8 cellular contexts compared by ENCODE assay signal in the genomic region with DNA sequence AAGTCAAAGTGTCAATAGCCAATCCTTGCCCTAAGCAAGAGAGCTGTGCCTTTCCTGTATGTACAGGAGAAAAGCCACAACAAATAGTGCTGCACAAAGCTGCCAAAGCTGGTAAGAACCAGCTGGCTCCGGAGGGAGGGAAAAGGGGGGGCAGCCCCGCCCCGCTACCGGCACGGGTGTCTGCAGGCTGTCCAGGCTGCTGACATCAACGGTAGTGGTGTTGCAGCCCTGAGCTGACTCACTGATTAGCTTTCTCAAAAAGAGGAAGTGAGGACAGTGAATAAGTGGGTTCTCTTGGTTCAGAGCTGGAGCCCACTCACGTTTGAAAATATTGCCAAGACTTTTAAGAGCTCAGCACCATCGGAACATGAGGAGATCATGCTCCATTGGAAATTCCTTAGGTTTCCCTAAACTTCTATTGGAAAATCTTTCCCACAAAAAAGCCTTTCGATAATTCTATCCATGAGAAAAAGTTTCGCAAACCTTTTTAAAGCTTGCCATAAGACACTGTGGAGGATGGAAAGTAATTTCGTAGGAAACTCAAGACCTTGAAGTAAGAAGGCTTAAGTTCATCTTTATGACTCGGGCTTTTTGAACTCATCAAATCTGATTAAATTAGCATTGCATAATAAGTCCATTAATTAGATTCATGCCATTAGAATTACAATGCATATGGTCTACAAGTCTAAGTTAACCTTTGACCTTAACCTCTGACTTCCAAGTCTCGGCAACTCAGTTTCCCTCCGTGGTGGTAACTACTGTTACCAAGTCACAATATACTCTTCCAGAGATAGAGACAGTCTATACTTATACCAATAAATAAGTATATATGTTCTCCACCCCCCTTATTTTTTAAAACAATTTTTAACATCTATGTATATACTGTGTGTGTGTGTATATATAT.
DNase-seq lines count a peak whose midpoint lies in the region; ATAC-seq and TF ChIP-seq lines count a peak whose summit lies in the region.

No MANE protein-coding gene starts in this region.

- H3K9me3 ChIP-seq in fibroblast of lung (ENCODE audit: control insufficient read depth, insufficient read depth, low read depth, low read length) (no peaks in the 10 kb centered on the region), subcutaneous abdominal adipose tissue (ENCODE audit: control insufficient read depth in 5 of 5, low read length in 5 of 5) (no peaks in the 10 kb centered on the region)

- no peaks in the 10 kb centered on the region for H3K79me2 ChIP-seq in fibroblast of lung (ENCODE audit: control insufficient read depth, insufficient read depth, low read length)

- no peaks in the 10 kb centered on the region for H4K20me1 ChIP-seq in fibroblast of lung (ENCODE audit: control insufficient read depth, extremely low read depth, insufficient read depth, low read length)

- H3K9ac ChIP-seq in fibroblast of lung (ENCODE audit: insufficient read depth, low read length) = no peak overlapping the region
- no peak overlapping the region for H3K9ac ChIP-seq in subcutaneous abdominal adipose tissue (ENCODE audit: low read length in 5 of 5)

- DNase-seq in COLO668 (lab: John Stamatoyannopoulos, UW; ENCODE audit: unreplicated experiment) = peak; percentile 79
- DNase-seq in NOMO-1 treated with dmso at 0.1 percent for 144 hours (lab: John Stamatoyannopoulos, UW; ENCODE audit: unreplicated experiment) = peak; percentile 91
- DNase-seq in activated T-cell treated with anti-CD3 and anti-CD28 coated beads, Interleukin-2, amount 50 U/mL, for 1 hour = peak; percentile 66
- peak; percentile 92 to 95 for DNase-seq in fibroblast of lung (ENCODE audit: low read depth in 2 of 2)
- peak; percentile 43 for DNase-seq in nephron progenitor cell

- H3K4me3 Mint-ChIP-seq in nephron progenitor cell = no peak overlapping the region

- no peaks in the 10 kb centered on the region for H3K27me3 Mint-ChIP-seq in nephron progenitor cell (ENCODE audit: low read depth, poor library complexity)

- peaks cover 26% of the 10 kb centered on the region for H3K36me3 Mint-ChIP-seq in nephron progenitor cell (ENCODE audit: low read depth)

- H3K4me2 ChIP-seq in fibroblast of lung (ENCODE audit: extremely low read depth, insufficient read depth, low read length) = no peak overlapping the region

- H3K27me3 ChIP-seq in fibroblast of lung (ENCODE audit: control insufficient read depth, insufficient read depth, low read length) (no peaks in the 10 kb centered on the region), subcutaneous abdominal adipose tissue (ENCODE audit: control insufficient read depth in 5 of 5, insufficient read depth in 4 of 5, low read length in 5 of 5) (no peaks in the 10 kb centered on the region)

- H3K4me3 ChIP-seq in fibroblast of lung (replicated peaks in 1 of 4; ENCODE audit: control extremely low read depth in 1 of 4, insufficient read depth in 1 of 4, low read depth in 3 of 4, low read length in 4 of 4) = peak overlapping the region in 1 of 4 experiments; percentile 8
- peak overlapping the region in 2 of 5 donors; percentile 3 to 11 for H3K4me3 ChIP-seq in subcutaneous abdominal adipose tissue (ENCODE audit: low read depth in 1 of 5, low read length in 5 of 5)

- H3K4me1 ChIP-seq in fibroblast of lung (ENCODE audit: control insufficient read depth, extremely low read depth, insufficient read depth, low read length) = no peaks in the 10 kb centered on the region
- peaks cover 13 to 43% (median 40%) of the 10 kb centered on the region in 5 donors for H3K4me1 ChIP-seq in subcutaneous abdominal adipose tissue (ENCODE audit: control insufficient read depth in 5 of 5, insufficient read depth in 5 of 5, low read length in 5 of 5)

- ATAC-seq in GM19467 (IDR thresholded peaks at IDR 0.05; ENCODE audit: unreplicated experiment) = peak; percentile 92
- peak; percentile 98 for ATAC-seq in HG03565 (IDR thresholded peaks at IDR 0.05; ENCODE audit: unreplicated experiment)

- H3K36me3 ChIP-seq in fibroblast of lung (ENCODE audit: control insufficient read depth, insufficient read depth, low read length) (no peaks in the 10 kb centered on the region), subcutaneous abdominal adipose tissue (ENCODE audit: control insufficient read depth in 5 of 5, insufficient read depth in 5 of 5, low read length in 5 of 5) (peaks cover 0 to 3% (median 0%) of the 10 kb centered on the region in 5 donors)

- peak overlapping the region; percentile 77 for H3K27ac Mint-ChIP-seq in nephron progenitor cell

- no peak overlapping the region for H2AFZ ChIP-seq in fibroblast of lung (ENCODE audit: low read length)

- no peak overlapping the region for H3K27ac ChIP-seq in fibroblast of lung (ENCODE audit: insufficient read depth, low read length)
- peak overlapping the region; percentile 76 for H3K27ac ChIP-seq in subcutaneous abdominal adipose tissue (ENCODE audit: low read depth, low read length)

- peaks cover 31% of the 10 kb centered on the region for H3K4me1 Mint-ChIP-seq in nephron progenitor cell

- TF ChIP-seq CTCF in fibroblast of lung (conservative IDR thresholded peaks at IDR 0.05 in 1 of 2, IDR thresholded peaks at IDR 0.05 in 1 of 2; ENCODE audit: low read depth in 1 of 2, low read length in 2 of 2) (no peak), nephron progenitor cell (IDR thresholded peaks at IDR 0.05) (no peak)

- H3K9me3 Mint-ChIP-seq in nephron progenitor cell = no peaks in the 10 kb centered on the region

Comparison
In these comparisons a context has a peak if more than half of its experiments do, and no peak if none do; other contexts are left out.
1. DNase-seq: peak in every context shown above with its lines; median percentile 94 in fibroblast of lung; 91 in NOMO-1 treated with dmso at 0.1 percent for 144 hours; 79 in COLO668; 66 in activated T-cell treated with anti-CD3 and anti-CD28 coated beads, Interleukin-2, amount 50 U/mL, for 1 hour; 43 in nephron progenitor cell.